In genomic region chr16:30984669-30985400, GRCh38 we compare ENCODE assay signal across 8 cellular contexts. TPM values are rescaled to one million over a fixed set of nuclear protein-coding genes. Genes with fewer than 3 reads are reported as not detected.
DNase-seq lines count a peak whose midpoint lies in the region; ATAC-seq, FAIRE-seq and TF ChIP-seq lines count a peak whose summit lies in the region.

Gene HSD3B7, plus strand, starts transcription at chr16:30985207. Its CDS starts 452 bp downstream, at chr16:30985659.

- H3K9me3 ChIP-seq in HUES64 (ENCODE audit: insufficient read depth, low read depth, low read length) = no peaks in the 10 kb centered on the region

- no peak within 1 kb of the TSS for H3K27ac ChIP-seq in HUES64 (ENCODE audit: low read depth, low read length)

- peaks cover 40% of the 10 kb centered on the region for H3K36me3 ChIP-seq in HUES64 (ENCODE audit: insufficient read depth, low read length)

- peak within 1 kb of the TSS; percentile 48 for H3K27ac Mint-ChIP-seq in nephron progenitor cell

- H3K27me3 Mint-ChIP-seq in nephron progenitor cell (ENCODE audit: low read depth, poor library complexity) = peaks cover 6% of the 10 kb centered on the region

- peak within 1 kb of the TSS; percentile 44 for H3K4me3 Mint-ChIP-seq in nephron progenitor cell

- no peaks in the 10 kb centered on the region for H3K4me1 ChIP-seq in HUES64 (ENCODE audit: insufficient read depth, low read length)

- no peak for ATAC-seq in GM19023 (IDR thresholded peaks at IDR 0.05; ENCODE audit: unreplicated experiment)

- H3K9me3 Mint-ChIP-seq in nephron progenitor cell = no peaks in the 10 kb centered on the region

- WGBS in HUES64 = 38% methylated on average over 24 of the region's 24 CpGs

- H3K4me1 Mint-ChIP-seq in nephron progenitor cell = peaks cover 5% of the 10 kb centered on the region

- peak within 1 kb of the TSS; percentile 51 for H3K4me3 ChIP-seq in HUES64 (ENCODE audit: low read length)

- FAIRE-seq in G401.6 (lab: Jason Lieb, UNC) = peak; percentile 83

- peak within 1 kb of the TSS; percentile 60; the same call in 1 of the 2 replicates for H3K9ac ChIP-seq in HUES64 (ENCODE audit: low read depth, low read length)

- peaks cover 10% of the 10 kb centered on the region for H3K36me3 Mint-ChIP-seq in nephron progenitor cell (ENCODE audit: low read depth)

- TF ChIP-seq CTCF in nephron progenitor cell (IDR thresholded peaks at IDR 0.05) = peak; percentile 85

- DNase-seq in RPMI7951 (ENCODE audit: low read depth) = peak; percentile 67
- DNase-seq in activated T-helper 1 cell treated with anti-CD3 and anti-CD28 coated beads, Interleukin-2, amount 50 U/mL, for 16 hours (ENCODE audit: low read depth in 1 of 2, low spot score in 1 of 2) = peak; percentile 68 to 72
- DNase-seq in fibroblast of the conjunctiva (ENCODE audit: low read depth) = peak; percentile 56
- peak; percentile 97 for DNase-seq in nephron progenitor cell
- DNase-seq in stimulated activated naive CD4-positive, alpha-beta T cell treated with Interleukin-2 at 50 U/mL for 16 hours (lab: John Stamatoyannopoulos, UW) = peak; percentile 68

- H3K27me3 ChIP-seq in HUES64 (ENCODE audit: insufficient read depth, low read length) = no peaks in the 10 kb centered on the region

RNA-seq across cellular contexts. Expression of gene HSD3B7, which starts in this region (rescaled TPM):
- polyA plus RNA-seq in HUES64 (2013, experiment 1 of 2) = 2.0 TPM
- 1.5 TPM for polyA plus RNA-seq in HUES64 (2013, experiment 2 of 2)
- 10.9 and 16.3 TPM in 2 replicates for total RNA-seq in RPMI7951 (2014; rRNA removed; shearing (Covaris generic))
